ENCODE assay signal across 17 cellular contexts in the genomic region with DNA sequence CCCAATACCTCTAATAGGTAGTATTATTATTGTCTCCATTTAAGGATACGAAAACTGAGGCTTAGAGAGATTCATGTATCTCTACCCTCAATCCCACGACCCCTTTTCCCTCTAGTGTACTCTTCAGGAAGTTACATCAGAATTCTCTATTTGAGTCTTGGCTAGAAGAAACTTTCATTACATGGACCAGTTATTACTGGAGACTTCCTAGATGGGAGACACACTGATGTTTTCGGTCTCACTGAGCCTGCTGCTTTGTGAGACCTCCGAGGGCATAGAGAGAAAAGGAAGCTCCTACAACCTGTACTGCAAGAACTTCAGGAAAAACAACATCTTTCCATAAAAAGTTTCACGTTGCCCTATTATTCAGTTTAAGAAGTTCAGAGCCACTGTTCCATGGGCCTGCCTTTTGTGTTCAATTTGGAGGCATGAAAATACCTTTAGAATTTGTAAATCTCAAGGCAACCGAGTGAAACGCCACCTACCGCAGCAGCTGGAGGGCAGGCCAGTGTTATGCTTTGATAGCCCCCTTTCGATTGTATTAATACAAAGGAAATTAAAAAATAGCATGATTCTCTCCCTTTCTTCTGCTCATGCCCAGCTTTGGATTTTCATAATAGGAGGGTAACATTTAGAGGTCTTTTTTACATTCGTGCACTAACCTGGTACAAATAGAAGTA.
DNase-seq lines count a peak whose midpoint lies in the region; ATAC-seq and TF ChIP-seq lines count a peak whose summit lies in the region.
"Had no signal": no experiment of that assay in that cellular context is flagged by ENCODE, and none has a peak within 500 bp of the region (broad histone marks: within the 10 kb centered on the region; RNA-seq: fewer than 3 reads in every experiment).

No MANE protein-coding gene starts in this region.

- H3K4me3 ChIP-seq in OCI-LY3 (ENCODE audit: low read length) (peak overlapping the region; percentile 52), heart right ventricle (peak overlapping the region in 3 of 10 donors; percentile 19 to 34 (median 28)), tibial nerve (no peak overlapping the region)
- H3K4me3 ChIP-seq: cardiac muscle cell, SJSA1 had no signal

- H3K9me3 ChIP-seq in OCI-LY3 (ENCODE audit: insufficient read depth, low read length) (no peaks in the 10 kb centered on the region), heart right ventricle (no peaks in the 10 kb centered on the region), tibial nerve (no peaks in the 10 kb centered on the region)
- H3K9me3 ChIP-seq: SJSA1 had no signal

- H3K4me1 Mint-ChIP-seq in naive thymus-derived CD8-positive, alpha-beta T cell: peaks cover 1 to 49% (median 24%) of the 10 kb centered on the region in 4 donors

- H3K4me3 Mint-ChIP-seq in naive thymus-derived CD8-positive, alpha-beta T cell: no peak overlapping the region

- H3K27me3 Mint-ChIP-seq in naive thymus-derived CD8-positive, alpha-beta T cell: peaks cover 0 to 7% (median 0%) of the 10 kb centered on the region in 5 donors

- 51 to 56% methylated on average over 10 of the region's 10 CpGs for WGBS in heart right ventricle, 2 donors
- WGBS in tibial nerve, 2 donors: 70 to 71% methylated on average over 10 of the region's 10 CpGs

- intact Hi-C loops in heart right ventricle (cut with DNase I): loop anchor here in 5 of 10 donors (5.0 to 10.0 kb wide), 4 partner anchors 72 to 226 kb away; a partner anchor contains a TSS

- H3K27me3 ChIP-seq in OCI-LY3 (ENCODE audit: low read depth, low read length) (no peaks in the 10 kb centered on the region), heart right ventricle (peaks cover 0 to 3% (median 0%) of the 10 kb centered on the region in 7 donors), tibial nerve (no peaks in the 10 kb centered on the region)
- H3K27me3 ChIP-seq: cardiac muscle cell, SJSA1 had no signal

- no peak overlapping the region for H2AFZ ChIP-seq in OCI-LY3 (ENCODE audit: low read depth, low read length)

- peak overlapping the region; percentile 58 for H3K9ac ChIP-seq in OCI-LY3 (ENCODE audit: low read length)

- POLR2A ChIA-PET in naive thymus-derived CD8-positive, alpha-beta T cell (lab: Charles Lee): no interaction called here

- H3K4me1 ChIP-seq in OCI-LY3 (ENCODE audit: low read length) (peaks cover 91% of the 10 kb centered on the region), heart right ventricle (peaks cover 0 to 60% (median 47%) of the 10 kb centered on the region in 9 donors), tibial nerve (peaks cover 0 to 66% (median 34%) of the 10 kb centered on the region in 4 donors)

- no peaks in the 10 kb centered on the region for H3K36me3 Mint-ChIP-seq in naive thymus-derived CD8-positive, alpha-beta T cell

- H3K36me3 ChIP-seq in OCI-LY3 (replicated peaks; ENCODE audit: low read depth, low read length): no peaks in the 10 kb centered on the region
- H3K36me3 ChIP-seq in heart right ventricle: no peaks in the 10 kb centered on the region
- H3K36me3 ChIP-seq in tibial nerve: no peaks in the 10 kb centered on the region
- H3K36me3 ChIP-seq: cardiac muscle cell, SJSA1 had no signal

- H3K27ac ChIP-seq in OCI-LY3 (ENCODE audit: low read length) (peak overlapping the region; percentile 91), heart right ventricle (peak overlapping the region; percentile 44 to 86 (median 67)), tibial nerve (peak overlapping the region in 3 of 4 donors; percentile 13 to 43 (median 41))
- H3K27ac ChIP-seq: cardiac muscle cell, SJSA1 had no signal

- H3K4me2 ChIP-seq in OCI-LY3 (ENCODE audit: low read length): peak overlapping the region; percentile 85

- no peak for TF ChIP-seq EP300 in tibial nerve (IDR thresholded peaks at IDR 0.05)

- TF ChIP-seq POLR2A in tibial nerve (IDR thresholded peaks at IDR 0.05): no peak

- ATAC-seq in heart right ventricle: peak in 5 of 8 donors; percentile 14 to 58 (median 37)
- no peak for ATAC-seq in GM21423 (IDR thresholded peaks at IDR 0.05; ENCODE audit: unreplicated experiment)
- ATAC-seq in naive thymus-derived CD8-positive, alpha-beta T cell: no peak
- ATAC-seq in HG03025 (IDR thresholded peaks at IDR 0.05; ENCODE audit: low FRiP score, unreplicated experiment): no peak

- TF ChIP-seq CTCF in OCI-LY3 (IDR thresholded peaks at IDR 0.05; ENCODE audit: low read depth, low read length): peak; percentile 35
- peak in 1 of 9 donors; percentile 17 for TF ChIP-seq CTCF in heart right ventricle (IDR thresholded peaks at IDR 0.05)
- TF ChIP-seq CTCF in tibial nerve (IDR thresholded peaks at IDR 0.05): no peak

- peak overlapping the region in 1 of 10 donors; percentile 81 for H3K27ac Mint-ChIP-seq in naive thymus-derived CD8-positive, alpha-beta T cell

- H3K79me2 ChIP-seq in OCI-LY3 (ENCODE audit: low read length): peaks cover 50% of the 10 kb centered on the region

- no peaks in the 10 kb centered on the region for H3K9me3 Mint-ChIP-seq in naive thymus-derived CD8-positive, alpha-beta T cell

- DNase-seq in NCI-H2107 treated with DMSO at 0.1 percent for 48 hours (lab: John Stamatoyannopoulos, UW; ENCODE audit: unreplicated experiment) (peak; percentile 15), NCI-H2107 (lab: John Stamatoyannopoulos, UW) (no peak), heart right ventricle (no peak), tibial nerve (ENCODE audit: low spot score in 2 of 2) (no peak)
- DNase-seq in naive thymus-derived CD8-positive, alpha-beta T cell: no peak
- DNase-seq: 8988T; activated gamma-delta T cell; Calu3; HCEC 1CT; hippocampal formation; naive thymus-derived CD4-positive, alpha-beta T cell; NK-92 treated with Interleukin-12 subunit alpha and Interleukin-12 subunit beta, amount 100 ng/mL, for 24 hours had no signal

- no peaks in the 10 kb centered on the region for H4K20me1 ChIP-seq in OCI-LY3 (ENCODE audit: insufficient read depth, low read length)

Comparison
In these comparisons a context has a peak if more than half of its experiments do, and no peak if none do; other contexts are left out.
1. H3K27ac ChIP-seq: peak in every context shown above with its lines; median percentile 91 in OCI-LY3; 67 in heart right ventricle; 41 in tibial nerve.
2. ATAC-seq: peak in heart right ventricle (5 of 8); none in GM21423 (single experiment), naive thymus-derived CD8-positive, alpha-beta T cell (0 of 2) and HG03025 (single experiment).